1 cellular context compared by ENCODE assay signal in the genomic region with DNA sequence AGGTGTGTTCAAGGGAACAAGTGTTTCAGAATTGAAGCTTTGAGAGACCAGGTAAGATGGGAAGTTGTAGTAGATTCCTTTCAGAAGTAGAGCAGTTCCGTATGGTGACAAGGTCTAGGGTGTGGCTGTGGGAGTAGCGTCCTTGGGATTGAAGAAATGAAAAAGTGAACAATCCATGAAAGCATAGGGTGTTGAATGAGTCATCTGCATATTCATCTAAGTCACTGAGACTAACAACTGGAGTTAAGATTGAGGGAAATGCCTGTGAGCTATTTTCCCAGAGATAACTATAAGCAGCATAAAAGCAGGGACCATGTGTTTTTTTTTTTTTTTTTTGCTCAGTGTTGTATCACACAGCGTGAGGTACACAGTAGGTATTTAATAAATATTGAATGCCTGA.
TF ChIP-seq lines count a peak whose summit lies in the region.

No MANE protein-coding gene starts in this region.

TF ChIP-seq in GM12878, 131 proteins besides CTCF, POLR2A, EP300 and RAD21 (continued from another document):
- TF ChIP-seq ZNF592 (IDR thresholded peaks at IDR 0.05) (no peak), ZNF274 (IDR thresholded peaks at IDR 0.05; ENCODE audit: insufficient read depth, insufficient read length) (no peak), DPF2 (IDR thresholded peaks at IDR 0.05) (no peak), CHD1 (IDR thresholded peaks at IDR 0.05; ENCODE audit: low read depth, low read length) (no peak), MYC (IDR thresholded peaks at IDR 0.05; ENCODE audit: insufficient read depth, insufficient read length, insufficient replicate concordance, low read length, severe bottlenecking) (no peak), POLR2AphosphoS5 (IDR thresholded peaks at IDR 0.05; ENCODE audit: low read length) (no peak)
- TF ChIP-seq, protein P1, sequence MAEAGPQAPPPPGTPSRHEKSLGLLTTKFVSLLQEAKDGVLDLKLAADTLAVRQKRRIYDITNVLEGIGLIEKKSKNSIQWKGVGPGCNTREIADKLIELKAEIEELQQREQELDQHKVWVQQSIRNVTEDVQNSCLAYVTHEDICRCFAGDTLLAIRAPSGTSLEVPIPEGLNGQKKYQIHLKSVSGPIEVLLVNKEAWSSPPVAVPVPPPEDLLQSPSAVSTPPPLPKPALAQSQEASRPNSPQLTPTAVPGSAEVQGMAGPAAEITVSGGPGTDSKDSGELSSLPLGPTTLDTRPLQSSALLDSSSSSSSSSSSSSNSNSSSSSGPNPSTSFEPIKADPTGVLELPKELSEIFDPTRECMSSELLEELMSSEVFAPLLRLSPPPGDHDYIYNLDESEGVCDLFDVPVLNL (IDR thresholded peaks at IDR 0.05; ENCODE audit: low read depth, low read length): no peak
TF ChIP-seq in GM12878: peak in this region for 0.
